12 cellular contexts compared by ENCODE assay signal in genomic region chr9:127159949-127160610, GRCh38. TPM values are rescaled to one million over a fixed set of nuclear protein-coding genes. Genes with fewer than 3 reads are reported as not detected.
DNase-seq lines count a peak whose midpoint lies in the region; ATAC-seq and TF ChIP-seq lines count a peak whose summit lies in the region.
"Had no signal": no experiment of that assay in that cellular context is flagged by ENCODE, and none has a peak within 500 bp of the region (broad histone marks: within the 10 kb centered on the region; RNA-seq: fewer than 3 reads in every experiment).

No MANE protein-coding gene starts in this region.

- H3K4me3 ChIP-seq in HUES48 (ENCODE audit: low read depth, low read length), result no peak overlapping the region
- no peak overlapping the region for H3K4me3 ChIP-seq in adrenal gland
- no peak overlapping the region for H3K4me3 ChIP-seq in skin epidermis
- H3K4me3 ChIP-seq: suprapubic skin had no signal

- H3K27ac ChIP-seq in HUES48 (ENCODE audit: low read depth, low read length) (peak overlapping the region; percentile 69), adrenal gland (peak overlapping the region in 3 of 5 donors; percentile 51 to 78 (median 60)), layer of hippocampus (ENCODE audit: low read depth, low read length) (peak overlapping the region; percentile 71), skin epidermis (peak overlapping the region in 14 of 21 experiments; percentile 1 to 91 (median 64))
- H3K27ac ChIP-seq: suprapubic skin had no signal

- H3K27me3 ChIP-seq in HUES48 (ENCODE audit: control insufficient read depth, insufficient read depth, low read length), result no peaks in the 10 kb centered on the region
- no peaks in the 10 kb centered on the region for H3K27me3 ChIP-seq in adrenal gland
- H3K27me3 ChIP-seq in layer of hippocampus (ENCODE audit: control insufficient read depth, insufficient read depth, low read length), result no peaks in the 10 kb centered on the region
- H3K27me3 ChIP-seq: suprapubic skin had no signal

- DNase-seq in adrenal gland (peak in 4 of 7 donors; percentile 5 to 56 (median 19)), erythroblast (lab: John Stamatoyannopoulos, UW) (no peak)
- DNase-seq in effector CD4-positive, alpha-beta T cell, result no peak
- DNase-seq: activated CD4-positive, CD25-positive, alpha-beta regulatory T cell treated with anti-CD3 and anti-CD28 coated beads, Interleukin-2, amount 50 U/mL, for 72 hours had no signal

- intact Hi-C loops in adrenal gland (cut with DNase I), result no loop called here

- no peaks in the 10 kb centered on the region for H3K36me3 ChIP-seq in HUES48 (ENCODE audit: control insufficient read depth, insufficient read depth, low read length)
- no peaks in the 10 kb centered on the region for H3K36me3 ChIP-seq in adrenal gland (replicated peaks in 1 of 2)
- H3K36me3 ChIP-seq: suprapubic skin had no signal

- no peaks in the 10 kb centered on the region for H3K9me3 ChIP-seq in HUES48 (ENCODE audit: control insufficient read depth, insufficient read depth, low read length)
- H3K9me3 ChIP-seq in adrenal gland (replicated peaks in 1 of 3), result no peaks in the 10 kb centered on the region
- H3K9me3 ChIP-seq: suprapubic skin had no signal

- no peak overlapping the region for H3K9ac ChIP-seq in HUES48 (ENCODE audit: low read depth, low read length)

- no peak for TF ChIP-seq POLR2A in adrenal gland (IDR thresholded peaks at IDR 0.05)
- TF ChIP-seq POLR2A in erythroblast (IDR thresholded peaks at IDR 0.05; ENCODE audit: low read length), result no peak

- no peak for ATAC-seq in GM21360 (IDR thresholded peaks at IDR 0.05; ENCODE audit: unreplicated experiment)
- no peak for ATAC-seq in HG03460 (IDR thresholded peaks at IDR 0.05; ENCODE audit: unreplicated experiment)
- ATAC-seq: activated T-helper 17 cell treated with anti-CD3 and anti-CD28 coated beads, Interleukin-2, amount 50 U/mL, for 72 hours; CD8-positive, alpha-beta T cell had no signal

- no peak for TF ChIP-seq CTCF in adrenal gland (IDR thresholded peaks at IDR 0.05)

- H3K4me1 ChIP-seq in HUES48 (ENCODE audit: control insufficient read depth, insufficient read depth, low read length) (peaks cover 27% of the 10 kb centered on the region), adrenal gland (replicated peaks in 1 of 2) (peaks cover 5 to 26% of the 10 kb centered on the region in 2 donors)

- WGBS in adrenal gland, 4 donors, result 90 to 95% (median 93%) methylated on average over 4 to 10 of the region's 10 CpGs

RNA-seq across cellular contexts. Expression of gene ANGPTL2, which starts 37.6 kb away (rescaled TPM):
- total RNA-seq in adrenal gland, result 10 to 100 TPM in 7 of 8 donors, 1 to 10 TPM in 1; 9.7 to 32.6 (median 13.4) TPM
- 10 to 100 TPM in 1 of 3 donors, 1 to 10 TPM in 2; 5.6 to 10.3 (median 8.4) TPM for polyA plus RNA-seq in adrenal gland
- total RNA-seq: activated T-helper 17 cell treated with anti-CD3 and anti-CD28 coated beads, Interleukin-2, amount 50 U/mL, for 72 hours; CD8-positive, alpha-beta T cell had no signal

Comparison
In these comparisons a context has a peak if more than half of its experiments do, and no peak if none do; other contexts are left out.
1. DNase-seq: peak in adrenal gland (4 of 7); none in erythroblast (0 of 2) and effector CD4-positive, alpha-beta T cell (single experiment).
2. Peak in every context shown above with its lines, with median percentiles within 50 percentile points of each other: H3K27ac ChIP-seq.